ENCODE assay signal across 10 cellular contexts in genomic region chr2:20868377-20868776, GRCh38. TPM values are rescaled to one million over a fixed set of nuclear protein-coding genes. Genes with fewer than 3 reads are reported as not detected.
DNase-seq lines count a peak whose midpoint lies in the region; ATAC-seq and TF ChIP-seq lines count a peak whose summit lies in the region.
"Had no signal": no experiment of that assay in that cellular context is flagged by ENCODE, and none has a peak within 500 bp of the region (broad histone marks: within the 10 kb centered on the region; RNA-seq: fewer than 3 reads in every experiment).

No MANE protein-coding gene starts in this region.

- POLR2A ChIA-PET in activated CD4-positive, alpha-beta memory T cell treated with anti-CD3 and anti-CD28 coated beads, Interleukin-2, amount 10 ng/mL, durations not matched to agents 7 days and 5 days (lab: Charles Lee), result interaction anchor here (1.0 to 1.2 kb wide), 2 partner anchors 46 to 49 kb away, joined by 4 read pairs; no protein-coding TSS in a partner anchor
- POLR2A ChIA-PET in Caco-2 (lab: Charles Lee), result no interaction called here

- intact Hi-C loops in Caco-2 (cut with micrococcal nuclease; ENCODE audit: unreplicated experiment), result no loop called here

- no peak overlapping the region for H2BK15ac ChIP-seq in neuronal stem cell (ENCODE audit: low read length)

- H3K27me3 ChIP-seq in Caco-2 (replicated peaks; ENCODE audit: control insufficient read depth, insufficient read depth, low read length) (no peaks in the 10 kb centered on the region), neuronal stem cell (ENCODE audit: control insufficient read depth in 3 of 3, insufficient read depth in 3 of 3, low read depth in 1 of 3, low read length in 3 of 3) (no peaks in the 10 kb centered on the region)

- CTCF ChIA-PET in activated CD4-positive, alpha-beta memory T cell treated with anti-CD3 and anti-CD28 coated beads, Interleukin-2, amount 10 ng/mL, durations not matched to agents 7 days and 5 days (lab: Charles Lee), result interaction anchor here (0.9 to 1.3 kb wide), 2 partner anchors 16 to 95 kb away, joined by 3 to 6 read pairs; no protein-coding TSS in a partner anchor
- CTCF ChIA-PET in Caco-2 (lab: Charles Lee), result no interaction called here

- no CpG with 5 or more reads among the region's 2 CpGs for WGBS in neuronal stem cell (ENCODE audit: extremely low coverage in 2 of 2, insufficient read length in 2 of 2, insufficient replicate concordance in 1 of 2), 2 donors

- H3K4me1 ChIP-seq in Caco-2 (no peaks in the 10 kb centered on the region; the same call in 1 of the 2 replicates), neuronal stem cell (ENCODE audit: control insufficient read depth in 2 of 2, insufficient read depth in 1 of 2, low read depth in 1 of 2, low read length in 2 of 2) (no peaks in the 10 kb centered on the region)

- no peak overlapping the region for H2BK120ac ChIP-seq in neuronal stem cell (ENCODE audit: low read depth, low read length)

- H3K9me3 ChIP-seq in Caco-2 (no peaks in the 10 kb centered on the region; the same call in 1 of the 2 replicates), neuronal stem cell (replicated peaks in 1 of 2; ENCODE audit: control insufficient read depth in 2 of 2, insufficient read depth in 1 of 2, low read depth in 1 of 2, low read length in 2 of 2) (no peaks in the 10 kb centered on the region)

- peak; percentile 77 for DNase-seq in activated CD4-positive, alpha-beta memory T cell treated with anti-CD3 and anti-CD28 coated beads, Interleukin-2, amount 10 ng/mL, durations not matched to agents 7 days and 5 days
- DNase-seq in stimulated activated CD4-positive, alpha-beta T cell treated with anti-CD3 and anti-CD28 coated beads, TNF-alpha, amount 100 ng/mL, for 1 hour (ENCODE audit: low read depth in 3 of 3, low spot score in 1 of 3), result peak; percentile 3 to 11 (median 8)
- DNase-seq in Caco-2, result no peak
- DNase-seq in HuH-7.5 (ENCODE audit: low spot score), result no peak
- no peak for DNase-seq in cerebellar cortex (ENCODE audit: low spot score)
- DNase-seq in neuronal stem cell (ENCODE audit: low spot score), result no peak

- H2BK5ac ChIP-seq in neuronal stem cell (ENCODE audit: low read length), result no peak overlapping the region

- ATAC-seq in GM18907 (IDR thresholded peaks at IDR 0.05; ENCODE audit: unreplicated experiment), result peak; percentile 99
- ATAC-seq in HG03045 (IDR thresholded peaks at IDR 0.05; ENCODE audit: unreplicated experiment), result peak; percentile 99

- no peak overlapping the region for H4K8ac ChIP-seq in neuronal stem cell (ENCODE audit: low read depth, low read length)

- no peak overlapping the region for H3K4me2 ChIP-seq in neuronal stem cell (ENCODE audit: insufficient read depth, low read length, poor library complexity, severe bottlenecking)

- H3K36me3 Mint-ChIP-seq in activated CD4-positive, alpha-beta memory T cell treated with anti-CD3 and anti-CD28 coated beads, Interleukin-2, amount 10 ng/mL, durations not matched to agents 7 days and 5 days (ENCODE audit: low read depth), result no peaks in the 10 kb centered on the region
- H3K36me3 Mint-ChIP-seq in Caco-2 (ENCODE audit: insufficient read depth, unreplicated experiment), result no peaks in the 10 kb centered on the region
- H3K36me3 Mint-ChIP-seq: activated naive CD4-positive, alpha-beta T cell treated with anti-CD3 and anti-CD28 coated beads, Interleukin-2, amount 50 U/mL, for 24 hours had no signal

- H3K14ac ChIP-seq in neuronal stem cell (ENCODE audit: low read length), result no peak overlapping the region

- no peak overlapping the region for H3K9ac ChIP-seq in neuronal stem cell (ENCODE audit: low read depth, low read length, poor library complexity)

- BruUV-seq in Caco-2 (replicated peaks; lab: Mats Ljungman, UMichigan), result no TSS peak

- no peak overlapping the region for H3K23ac ChIP-seq in neuronal stem cell (ENCODE audit: low read depth, low read length, poor library complexity)

- H3K27me3 Mint-ChIP-seq in activated CD4-positive, alpha-beta memory T cell treated with anti-CD3 and anti-CD28 coated beads, Interleukin-2, amount 10 ng/mL, durations not matched to agents 7 days and 5 days, result peaks cover 56% of the 10 kb centered on the region
- H3K27me3 Mint-ChIP-seq in Caco-2 (ENCODE audit: insufficient read depth, unreplicated experiment), result peaks cover 6% of the 10 kb centered on the region

- no peaks in the 10 kb centered on the region for H3K79me1 ChIP-seq in neuronal stem cell (ENCODE audit: low read depth, low read length)

- TF ChIP-seq CTCF in Caco-2 (IDR thresholded peaks at IDR 0.05; ENCODE audit: insufficient read depth in 1 of 2, low read depth in 1 of 2, low read length in 1 of 2, severe bottlenecking in 1 of 2, unreplicated experiment in 1 of 2), result no peak

- H3K27ac ChIP-seq in neuronal stem cell (replicated peaks; ENCODE audit: low read length), result no peak overlapping the region

- H4K91ac ChIP-seq in neuronal stem cell (ENCODE audit: low read depth, low read length, poor library complexity), result no peak overlapping the region

- H3K4ac ChIP-seq in neuronal stem cell (ENCODE audit: low read length), result no peak overlapping the region

- H3K18ac ChIP-seq in neuronal stem cell (ENCODE audit: low read length), result no peak overlapping the region

- no peak overlapping the region for H2BK12ac ChIP-seq in neuronal stem cell (ENCODE audit: low read length)

- no peak overlapping the region for H2AK5ac ChIP-seq in neuronal stem cell (ENCODE audit: low read depth, low read length)

- H3K4me3 ChIP-seq in Caco-2 (ENCODE audit: low read depth, low read length) (no peak overlapping the region), neuronal stem cell (ENCODE audit: low read length in 2 of 2) (no peak overlapping the region)
- H3K4me3 ChIP-seq: lung had no signal

- H2AFZ ChIP-seq in neuronal stem cell (ENCODE audit: low read length), result no peak overlapping the region

- H3K36me3 ChIP-seq in Caco-2 (ENCODE audit: control insufficient read depth, insufficient read depth, low read length) (no peaks in the 10 kb centered on the region), neuronal stem cell (replicated peaks in 1 of 2; ENCODE audit: control insufficient read depth in 2 of 2, insufficient read depth in 2 of 2, low read length in 2 of 2) (no peaks in the 10 kb centered on the region)

- peak overlapping the region; percentile 33 for H3K27ac Mint-ChIP-seq in activated CD4-positive, alpha-beta memory T cell treated with anti-CD3 and anti-CD28 coated beads, Interleukin-2, amount 10 ng/mL, durations not matched to agents 7 days and 5 days
- no peak overlapping the region for H3K27ac Mint-ChIP-seq in Caco-2 (ENCODE audit: unreplicated experiment)
- H3K27ac Mint-ChIP-seq: activated naive CD4-positive, alpha-beta T cell treated with anti-CD3 and anti-CD28 coated beads, Interleukin-2, amount 50 U/mL, for 24 hours had no signal

- H3K4me3 Mint-ChIP-seq in activated CD4-positive, alpha-beta memory T cell treated with anti-CD3 and anti-CD28 coated beads, Interleukin-2, amount 10 ng/mL, durations not matched to agents 7 days and 5 days, result no peak overlapping the region
- no peak overlapping the region for H3K4me3 Mint-ChIP-seq in Caco-2 (ENCODE audit: unreplicated experiment)
- H3K4me3 Mint-ChIP-seq: activated naive CD4-positive, alpha-beta T cell treated with anti-CD3 and anti-CD28 coated beads, Interleukin-2, amount 50 U/mL, for 24 hours had no signal

- peaks cover 16% of the 10 kb centered on the region for H3K4me1 Mint-ChIP-seq in activated CD4-positive, alpha-beta memory T cell treated with anti-CD3 and anti-CD28 coated beads, Interleukin-2, amount 10 ng/mL, durations not matched to agents 7 days and 5 days
- H3K4me1 Mint-ChIP-seq in Caco-2 (ENCODE audit: low read depth, unreplicated experiment), result no peaks in the 10 kb centered on the region

- no peaks in the 10 kb centered on the region for H3K9me3 Mint-ChIP-seq in activated CD4-positive, alpha-beta memory T cell treated with anti-CD3 and anti-CD28 coated beads, Interleukin-2, amount 10 ng/mL, durations not matched to agents 7 days and 5 days
- no peaks in the 10 kb centered on the region for H3K9me3 Mint-ChIP-seq in Caco-2 (ENCODE audit: unreplicated experiment)
- H3K9me3 Mint-ChIP-seq: activated naive CD4-positive, alpha-beta T cell treated with anti-CD3 and anti-CD28 coated beads, Interleukin-2, amount 50 U/mL, for 24 hours had no signal

RNA-seq across cellular contexts. Expression of gene LDAH, which starts 45.5 kb away (rescaled TPM):
- total RNA-seq in activated CD4-positive, alpha-beta memory T cell treated with anti-CD3 and anti-CD28 coated beads, Interleukin-2, amount 10 ng/mL, durations not matched to agents 7 days and 5 days, result 10 to 100 TPM; 26.4 to 28.1 TPM
- total RNA-seq in Caco-2 (2022), result 37.2 and 40.5 TPM in 2 replicates
- polyA plus RNA-seq in neuronal stem cell (2013, experiment 1 of 2), result 30.1 TPM
- polyA plus RNA-seq in neuronal stem cell (2013, experiment 2 of 2), result 30.7 TPM

Comparison
In these comparisons a context has a peak if more than half of its experiments do, and no peak if none do; other contexts are left out.
1. DNase-seq: peak in activated CD4-positive, alpha-beta memory T cell treated with anti-CD3 and anti-CD28 coated beads, Interleukin-2, amount 10 ng/mL, durations not matched to agents 7 days and 5 days (single experiment) and stimulated activated CD4-positive, alpha-beta T cell treated with anti-CD3 and anti-CD28 coated beads, TNF-alpha, amount 100 ng/mL, for 1 hour (3 of 3); none in Caco-2 (0 of 2), HuH-7.5 (single experiment), cerebellar cortex (single experiment) and neuronal stem cell (single experiment).